Comparison of ENCODE assay signal across 21 cellular contexts in genomic region chr1:224802596-224802995, GRCh38.
DNase-seq lines count a peak whose midpoint lies in the region; FAIRE-seq and TF ChIP-seq lines count a peak whose summit lies in the region.
"Had no signal": no experiment of that assay in that cellular context is flagged by ENCODE, and none has a peak within 500 bp of the region (broad histone marks: within the 10 kb centered on the region; RNA-seq: fewer than 3 reads in every experiment).

No MANE protein-coding gene starts in this region.

- H2AK5ac ChIP-seq in H9 (ENCODE audit: insufficient read length, low read length), result no peak overlapping the region

- H3K9me3 ChIP-seq in H9 (ENCODE audit: control insufficient read depth, low read depth, low read length) (no peaks in the 10 kb centered on the region), esophagus muscularis mucosa (no peaks in the 10 kb centered on the region), adrenal gland (replicated peaks in 1 of 3) (no peaks in the 10 kb centered on the region)
- H3K9me3 ChIP-seq: BE2C, BLaER1 had no signal

- H3K56ac ChIP-seq in H9 (ENCODE audit: insufficient read length, low read depth, low read length), result no peak overlapping the region

- H3K9ac ChIP-seq in H9 (ENCODE audit: extremely low read depth, insufficient read length, low read length), result no peak overlapping the region
- H3K9ac ChIP-seq: BLaER1 had no signal

- H3K4me3 ChIP-seq in esophagus muscularis mucosa, result no peak overlapping the region
- no peak overlapping the region for H3K4me3 ChIP-seq in adrenal gland
- H3K4me3 ChIP-seq: BLaER1 had no signal

- H3K18ac ChIP-seq in H9 (ENCODE audit: insufficient read length, low read depth, low read length), result no peak overlapping the region

- no peak overlapping the region for H4K91ac ChIP-seq in H9 (ENCODE audit: insufficient read length, low read depth, low read length)

- peaks cover 30 to 38% of the 10 kb centered on the region in 2 experiments for H3K4me1 Mint-ChIP-seq in H9
- H3K4me1 Mint-ChIP-seq: CD14-positive monocyte; CD4-positive, alpha-beta memory T cell; CD4-positive, CD25-positive, alpha-beta regulatory T cell; CD8-positive, alpha-beta memory T cell had no signal

- H2BK5ac ChIP-seq in H9 (ENCODE audit: insufficient read length, low read length), result no peak overlapping the region

- no peak overlapping the region for H3K4me3 Mint-ChIP-seq in H9
- H3K4me3 Mint-ChIP-seq: CD14-positive monocyte; CD4-positive, alpha-beta memory T cell; CD8-positive, alpha-beta memory T cell had no signal

- intact Hi-C loops in esophagus muscularis mucosa (cut with DNase I), result no loop called here
- intact Hi-C loops in adrenal gland (cut with DNase I), result no loop called here

- no peak overlapping the region for H2BK15ac ChIP-seq in H9 (ENCODE audit: low read depth, low read length)

- no peak overlapping the region for H3K23ac ChIP-seq in H9 (ENCODE audit: insufficient read length, low read depth, low read length)

- H3K36me3 Mint-ChIP-seq in H9 (ENCODE audit: insufficient read depth in 1 of 3, low read depth in 3 of 3), result peaks cover 0 to 5% (median 0%) of the 10 kb centered on the region in 3 experiments; a peak in 3 of 7 replicates
- H3K36me3 Mint-ChIP-seq: CD14-positive monocyte; CD4-positive, alpha-beta memory T cell; CD4-positive, CD25-positive, alpha-beta regulatory T cell; CD8-positive, alpha-beta memory T cell had no signal

- no peaks in the 10 kb centered on the region for H3K79me2 ChIP-seq in H9 (ENCODE audit: insufficient read depth, low read length)

- no peak overlapping the region for H4K8ac ChIP-seq in H9 (replicated peaks; ENCODE audit: insufficient read length, low read depth, low read length)

- TF ChIP-seq POLR2A in esophagus muscularis mucosa (IDR thresholded peaks at IDR 0.05; ENCODE audit: low read depth), result no peak
- TF ChIP-seq POLR2A in adrenal gland (IDR thresholded peaks at IDR 0.05), result no peak
- TF ChIP-seq POLR2A in GM12891 (IDR thresholded peaks at IDR 0.05; ENCODE audit: low read depth, low read length), result no peak

- TF ChIP-seq CTCF in H9 (conservative IDR thresholded peaks at IDR 0.05) (no peak), esophagus muscularis mucosa (IDR thresholded peaks at IDR 0.05) (no peak), adrenal gland (IDR thresholded peaks at IDR 0.05) (no peak)

- no peak for FAIRE-seq in GM12891 (lab: Jason Lieb, UNC)
- FAIRE-seq: A204.1, G401.6, GM18507 had no signal

- H3K27me3 Mint-ChIP-seq in H9 (ENCODE audit: low read depth), result peaks cover 2% of the 10 kb centered on the region; the same call in 1 of the 2 replicates

- no peak overlapping the region for H3T11ph ChIP-seq in H9 (ENCODE audit: low read length)

- TF ChIP-seq EP300 in esophagus muscularis mucosa (IDR thresholded peaks at IDR 0.05), result no peak

- no peak overlapping the region for H2BK120ac ChIP-seq in H9 (ENCODE audit: low read depth, low read length, poor library complexity, severe bottlenecking)

- no peak overlapping the region for H2BK12ac ChIP-seq in H9 (ENCODE audit: insufficient read length, low read depth, low read length)

- H3K27ac ChIP-seq in H9 (ENCODE audit: insufficient read length, low read depth, low read length) (no peak overlapping the region), esophagus muscularis mucosa (replicated peaks in 1 of 4) (no peak overlapping the region), adrenal gland (no peak overlapping the region)
- H3K27ac ChIP-seq: BLaER1 had no signal

- peak overlapping the region; percentile 64 for H2BK20ac ChIP-seq in H9 (ENCODE audit: low read depth, low read length, poor library complexity, severe bottlenecking)

- H3K4ac ChIP-seq in H9 (ENCODE audit: low read depth, low read length), result no peak overlapping the region

- H3K36me3 ChIP-seq in esophagus muscularis mucosa (no peaks in the 10 kb centered on the region), adrenal gland (replicated peaks in 1 of 2) (no peaks in the 10 kb centered on the region)
- H3K36me3 ChIP-seq: BE2C, BLaER1 had no signal

- H3K27me3 ChIP-seq in H9 (ENCODE audit: insufficient read depth, low read length) (no peaks in the 10 kb centered on the region), esophagus muscularis mucosa (no peaks in the 10 kb centered on the region), adrenal gland (no peaks in the 10 kb centered on the region)
- H3K27me3 ChIP-seq: BE2C, BLaER1 had no signal

- no peak for DNase-seq in H9
- peak; percentile 26 for DNase-seq in esophagus muscularis mucosa (ENCODE audit: extremely low spot score)
- peak; percentile 30 for DNase-seq in superior temporal gyrus (ENCODE audit: extremely low spot score)
- no peak for DNase-seq in adrenal gland
- no peak for DNase-seq in GM12891 (ENCODE audit: insufficient read length, low spot score)
- no peak for DNase-seq in DMS 273 (lab: John Stamatoyannopoulos, UW; ENCODE audit: unreplicated experiment)
- DNase-seq: 8988T; ACHN; BE2C; C1 segment of cervical spinal cord; CD4-positive, alpha-beta memory T cell; CD4-positive, CD25-positive, alpha-beta regulatory T cell; CD8-positive, alpha-beta memory T cell; COR-L47; DMS79 treated with DMSO at 0.1 percent for 48 hours; GF-D8 had no signal

- no peaks in the 10 kb centered on the region for H3K79me1 ChIP-seq in H9 (ENCODE audit: insufficient read depth, low read depth, low read length, poor library complexity, severe bottlenecking)

- WGBS in H9 (ENCODE audit: extremely low coverage, insufficient read length, low lambda C conversion rate), result no CpG with 5 or more reads among the region's 3 CpGs
- WGBS in esophagus muscularis mucosa, result 98% methylated on average over 3 of the region's 3 CpGs
- WGBS in adrenal gland, 4 donors, result 78 to 86% (median 80%) methylated on average over 3 of the region's 3 CpGs

- H3K27ac Mint-ChIP-seq in H9, result no peak overlapping the region
- H3K27ac Mint-ChIP-seq: CD14-positive monocyte; CD4-positive, alpha-beta memory T cell; CD4-positive, CD25-positive, alpha-beta regulatory T cell; CD8-positive, alpha-beta memory T cell had no signal

- no peaks in the 10 kb centered on the region for H4K20me1 ChIP-seq in H9 (ENCODE audit: control insufficient read depth, insufficient read depth, insufficient read length)
- H4K20me1 ChIP-seq: BLaER1 had no signal

- H3K9me3 Mint-ChIP-seq in H9, result no peaks in the 10 kb centered on the region; a peak in 2 of 5 replicates
- H3K9me3 Mint-ChIP-seq: CD4-positive, alpha-beta memory T cell had no signal

- no peak overlapping the region for H4K5ac ChIP-seq in H9 (ENCODE audit: insufficient read length, low read depth, low read length)

- peaks cover 10% of the 10 kb centered on the region; the same call in 1 of the 2 replicates for H3K4me1 ChIP-seq in H9 (ENCODE audit: insufficient read depth, low read length)
- no peaks in the 10 kb centered on the region for H3K4me1 ChIP-seq in esophagus muscularis mucosa
- no peaks in the 10 kb centered on the region for H3K4me1 ChIP-seq in adrenal gland (replicated peaks in 1 of 2)
- H3K4me1 ChIP-seq: BE2C, BLaER1 had no signal

- no peak overlapping the region for H2AFZ ChIP-seq in H9 (ENCODE audit: low read length)

- no peak overlapping the region for H3K4me2 ChIP-seq in H9 (ENCODE audit: insufficient read depth, insufficient read length, low read length)
- H3K4me2 ChIP-seq: BLaER1 had no signal

- no peak overlapping the region for H3K14ac ChIP-seq in H9 (ENCODE audit: insufficient read depth, low read length)

- no peaks in the 10 kb centered on the region for H3K23me2 ChIP-seq in H9 (ENCODE audit: insufficient read length, low read depth, low read length, poor library complexity, severe bottlenecking)

TF ChIP-seq in GM12891, 5 proteins besides CTCF, POLR2A, EP300 and RAD21:
- TF ChIP-seq POU2F2 (IDR thresholded peaks at IDR 0.05; ENCODE audit: low read depth, low read length) (no peak), SPI1 (IDR thresholded peaks at IDR 0.05; ENCODE audit: low read depth, low read length) (no peak), TAF1 (IDR thresholded peaks at IDR 0.05; ENCODE audit: low read depth, low read length) (no peak), PAX5 (IDR thresholded peaks at IDR 0.05; ENCODE audit: insufficient read depth, low read length, severe bottlenecking) (no peak), POLR2AphosphoS5 (IDR thresholded peaks at IDR 0.05; ENCODE audit: low read depth, low read length) (no peak)

Comparison
In these comparisons a context has a peak if more than half of its experiments do, and no peak if none do; other contexts are left out.
1. DNase-seq: peak in esophagus muscularis mucosa (single experiment) and superior temporal gyrus (single experiment); none in H9 (single experiment), adrenal gland (0 of 7), GM12891 (single experiment) and DMS 273 (single experiment).